Comparison of ENCODE assay signal across 9 cellular contexts in genomic region chr1:211133393-211133840, GRCh38. TPM values are rescaled to one million over a fixed set of nuclear protein-coding genes. Genes with fewer than 3 reads are reported as not detected.
DNase-seq lines count a peak whose midpoint lies in the region; ATAC-seq and TF ChIP-seq lines count a peak whose summit lies in the region.
"Had no signal": no experiment of that assay in that cellular context is flagged by ENCODE, and none has a peak within 500 bp of the region (broad histone marks: within the 10 kb centered on the region; RNA-seq: fewer than 3 reads in every experiment).

No MANE protein-coding gene starts in this region.

- peak overlapping the region; percentile 72 for H3K4me3 Mint-ChIP-seq in activated naive CD4-positive, alpha-beta T cell treated with anti-CD3 and anti-CD28 coated beads, Interleukin-2, amount 50 U/mL, for 24 hours

- H3K9me3 Mint-ChIP-seq in activated naive CD4-positive, alpha-beta T cell treated with anti-CD3 and anti-CD28 coated beads, Interleukin-2, amount 50 U/mL, for 24 hours: no peaks in the 10 kb centered on the region

- ATAC-seq in left cardiac atrium (peak; percentile 28 to 32), HG03135 (IDR thresholded peaks at IDR 0.05; ENCODE audit: unreplicated experiment) (no peak)

- no peaks in the 10 kb centered on the region for H3K36me3 Mint-ChIP-seq in activated naive CD4-positive, alpha-beta T cell treated with anti-CD3 and anti-CD28 coated beads, Interleukin-2, amount 50 U/mL, for 24 hours

- no peak overlapping the region for H3K27ac Mint-ChIP-seq in activated naive CD4-positive, alpha-beta T cell treated with anti-CD3 and anti-CD28 coated beads, Interleukin-2, amount 50 U/mL, for 24 hours

- peaks cover 34% of the 10 kb centered on the region for H3K27me3 Mint-ChIP-seq in activated naive CD4-positive, alpha-beta T cell treated with anti-CD3 and anti-CD28 coated beads, Interleukin-2, amount 50 U/mL, for 24 hours

- in situ Hi-C loops in GM13977 (cut with MboI; ENCODE audit: low pct_unique_long_range_greater_than_20kb, low sequenced_read_pairs, unreplicated experiment): loop anchor here (25.0 kb wide), 2 partner anchors 546 to 721 kb away; no protein-coding TSS in a partner anchor

- intact Hi-C loops in left cardiac atrium (cut with DNase I) (loop anchor here (5.0 to 10.0 kb wide), 4 partner anchors 421 to 729 kb away; no protein-coding TSS in a partner anchor), posterior cingulate gyrus (cut with DNase I) (loop anchor here (10.0 kb wide), 2 partner anchors 121 to 279 kb away; partner anchors contain the start of gene RCOR3)

- TF ChIP-seq CTCF in GM13977 (IDR thresholded peaks at IDR 0.05; ENCODE audit: extremely low read depth, insufficient read depth, missing control alignments): no peak

- H3K4me1 Mint-ChIP-seq in activated naive CD4-positive, alpha-beta T cell treated with anti-CD3 and anti-CD28 coated beads, Interleukin-2, amount 50 U/mL, for 24 hours: peaks cover 7% of the 10 kb centered on the region

- peak; percentile 36 for DNase-seq in GM03348 (ENCODE audit: low spot score)
- DNase-seq in LHCN-M2 (ENCODE audit: low read depth): peak; percentile 56
- DNase-seq in left cardiac atrium: peak; percentile 18
- DNase-seq in posterior cingulate gyrus: peak; percentile 20 to 93 (median 50)
- DNase-seq in GM13977 (ENCODE audit: low spot score): no peak
- no peak for DNase-seq in SHP77 (lab: John Stamatoyannopoulos, UW)

RNA-seq across cellular contexts. Expression of gene KCNH1, which starts 0.5 kb away (rescaled TPM):
- total RNA-seq in LHCN-M2 (2014; rRNA removed) (6.0 and 7.5 TPM in 2 replicates), left cardiac atrium (under 1 TPM in 1 of 2 donors, not detected in 1; 0.15 TPM)
- polyA plus RNA-seq in LHCN-M2 (2012): 6.6 TPM
- total RNA-seq: T-helper 2 cell treated with Interferon-gamma antibody and Interleukin-4, amounts not matched to agents 100 ng/mL and 5 ng/mL, for 36 hours had no signal

Comparison
In these comparisons a context has a peak if more than half of its experiments do, and no peak if none do; other contexts are left out.
1. DNase-seq: peak in GM03348 (single experiment), LHCN-M2 (single experiment), left cardiac atrium (single experiment) and posterior cingulate gyrus (10 of 10); none in GM13977 (single experiment) and SHP77 (0 of 2).